ENCODE assay signal across 14 cellular contexts in genomic region chr22:22772396-22772795, GRCh38.
DNase-seq lines count a peak whose midpoint lies in the region; ATAC-seq, FAIRE-seq and TF ChIP-seq lines count a peak whose summit lies in the region.
"Had no signal": no experiment of that assay in that cellular context is flagged by ENCODE, and none has a peak within 500 bp of the region (broad histone marks: within the 10 kb centered on the region; RNA-seq: fewer than 3 reads in every experiment).

No MANE protein-coding gene starts in this region.

- ATAC-seq in K562 (peak; percentile 17), memory B cell (ENCODE audit: low read depth) (peak; percentile 45)
- ATAC-seq: HCT116 had no signal

- CTCF ChIA-PET in K562 (lab: Yijun Ruan, JAX; ENCODE audit: low intra/inter-chr PET ratio) (interaction anchor here (0.6 to 1.2 kb wide), 3 partner anchors 105 to 220 kb away, joined by 3 to 4 read pairs (median 3); no protein-coding TSS in a partner anchor), SK-N-SH (lab: Yijun Ruan, JAX) (interaction anchor here (1.0 to 3.5 kb wide), 5 partner anchors 13 to 179 kb away, joined by 3 to 32 read pairs (median 11); no protein-coding TSS in a partner anchor)

- H3K4me3 Mint-ChIP-seq in memory B cell = no peak overlapping the region
- H3K4me3 Mint-ChIP-seq in T-helper 2 cell treated with Interferon-gamma antibody and Interleukin-4, amounts not matched to agents 5 μg/mL and 100 μg/mL, for 36 hours = no peak overlapping the region

- no peak for TF ChIP-seq RAD21 in K562 (CRISPR knock-in tag; conservative IDR thresholded peaks at IDR 0.05 in 1 of 2, IDR thresholded peaks at IDR 0.05 in 1 of 2)
- no peak for TF ChIP-seq RAD21 in SK-N-SH (IDR thresholded peaks at IDR 0.05; ENCODE audit: low read length)

- H3K27ac Mint-ChIP-seq in memory B cell = no peak overlapping the region
- H3K27ac Mint-ChIP-seq in T-helper 2 cell treated with Interferon-gamma antibody and Interleukin-4, amounts not matched to agents 5 μg/mL and 100 μg/mL, for 36 hours = no peak overlapping the region

- no peak overlapping the region for H3K4me2 ChIP-seq in K562 (ENCODE audit: insufficient read depth, low read length)
- H3K4me2 ChIP-seq in SK-N-SH = no peak overlapping the region

- H3K79me2 ChIP-seq in K562 (ENCODE audit: control insufficient read depth, insufficient read depth, low read length) = no peaks in the 10 kb centered on the region
- no peaks in the 10 kb centered on the region for H3K79me2 ChIP-seq in SK-N-SH (ENCODE audit: insufficient read depth)

- peaks cover 13% of the 10 kb centered on the region for H3K27me3 Mint-ChIP-seq in memory B cell
- H3K27me3 Mint-ChIP-seq in T-helper 2 cell treated with Interferon-gamma antibody and Interleukin-4, amounts not matched to agents 5 μg/mL and 100 μg/mL, for 36 hours (ENCODE audit: low read depth) = peaks cover 13% of the 10 kb centered on the region

- H3K9me1 ChIP-seq in K562 (ENCODE audit: control insufficient read depth, insufficient read depth, low read length) = peaks cover 3% of the 10 kb centered on the region

- H4K20me1 ChIP-seq in K562 (replicated peaks; ENCODE audit: control insufficient read depth, insufficient read depth, low read length) = peaks cover 48% of the 10 kb centered on the region
- no peaks in the 10 kb centered on the region for H4K20me1 ChIP-seq in SK-N-SH (ENCODE audit: insufficient read depth)

- H3K4me1 ChIP-seq in K562 (replicated peaks in 1 of 2; ENCODE audit: control insufficient read depth in 2 of 2, insufficient read depth in 2 of 2, low read length in 2 of 2) (no peaks in the 10 kb centered on the region), SK-N-SH (ENCODE audit: control insufficient read depth in 1 of 2, insufficient read depth in 2 of 2, low read depth in 1 of 2, low read length in 1 of 2) (no peaks in the 10 kb centered on the region; a peak in 1 of 4 replicates)

- DNase-seq in K562 (ENCODE audit: extremely low read depth in 1 of 4, low spot score in 3 of 4) = no peak
- no peak for DNase-seq in memory B cell (ENCODE audit: low spot score in 2 of 2)
- no peak for DNase-seq in T-helper 2 cell treated with Interferon-gamma antibody and Interleukin-4, amounts not matched to agents 5 μg/mL and 100 μg/mL, for 36 hours (ENCODE audit: low spot score)
- no peak for DNase-seq in NCI-H526 treated with DMSO at 0.1 percent for 48 hours (lab: John Stamatoyannopoulos, UW)
- DNase-seq in SK-N-SH = no peak
- DNase-seq in COR-L47 (lab: John Stamatoyannopoulos, UW) = no peak
- DNase-seq: DMS53, NCI-H1436, NCI-H2029 treated with DMSO at 0.1 percent for 48 hours, NCI-H510A treated with DMSO at 0.1 percent for 48 hours, Right ventricle myocardium superior had no signal

- H3K9me3 ChIP-seq in K562 (replicated peaks; ENCODE audit: control insufficient read depth, insufficient read depth, low read depth, low read length) = no peaks in the 10 kb centered on the region
- H3K9me3 ChIP-seq in SK-N-SH = no peaks in the 10 kb centered on the region
- H3K9me3 ChIP-seq: Peyer's patch had no signal

- under 1% methylated on average over 9 of the region's 9 CpGs for WGBS in K562 (ENCODE audit: insufficient coverage, low coverage, missing lambda C conversion rate)
- 8% methylated on average over 5 of the region's 9 CpGs for WGBS in SK-N-SH (ENCODE audit: low lambda C conversion rate)

- no peaks in the 10 kb centered on the region for H3K36me3 Mint-ChIP-seq in memory B cell
- H3K36me3 Mint-ChIP-seq in T-helper 2 cell treated with Interferon-gamma antibody and Interleukin-4, amounts not matched to agents 5 μg/mL and 100 μg/mL, for 36 hours (ENCODE audit: low read depth) = no peaks in the 10 kb centered on the region

- FAIRE-seq in K562 (lab: Jason Lieb, UNC) = no peak

- H3K4me1 Mint-ChIP-seq in memory B cell = peaks cover 22% of the 10 kb centered on the region
- H3K4me1 Mint-ChIP-seq in T-helper 2 cell treated with Interferon-gamma antibody and Interleukin-4, amounts not matched to agents 5 μg/mL and 100 μg/mL, for 36 hours (ENCODE audit: low read depth) = no peaks in the 10 kb centered on the region

- no TSS peak for BruUV-seq in K562 (replicated peaks; lab: Mats Ljungman, UMichigan)

- H3K27ac ChIP-seq in K562 (ENCODE audit: extremely low read depth, low read depth, low read length) (no peak overlapping the region), SK-N-SH (ENCODE audit: low read depth in 2 of 2, low read length in 1 of 2) (no peak overlapping the region)
- H3K27ac ChIP-seq: Peyer's patch had no signal

- no peaks in the 10 kb centered on the region for H3K9me2 ChIP-seq in SK-N-SH

- H3K9ac ChIP-seq in K562 (ENCODE audit: insufficient read depth in 1 of 2, low read depth in 2 of 2, low read length in 2 of 2) (0 out of 4 replicates have a peak overlapping the region, but pooled peaks of 1 of the 2 experiments have one; percentile 1), SK-N-SH (no peak overlapping the region)

- no peak for TF ChIP-seq POLR2A in K562 (conservative IDR thresholded peaks at IDR 0.05)

- no peaks in the 10 kb centered on the region for H3K36me3 ChIP-seq in K562 (ENCODE audit: control insufficient read depth, insufficient read depth, low read length)
- H3K36me3 ChIP-seq in SK-N-SH (replicated peaks in 1 of 2; ENCODE audit: control insufficient read depth in 1 of 2, insufficient read depth in 2 of 2, low read length in 1 of 2) = no peaks in the 10 kb centered on the region
- H3K36me3 ChIP-seq: Peyer's patch had no signal

- H2AFZ ChIP-seq in K562 (ENCODE audit: low read depth, low read length) (no peak overlapping the region), SK-N-SH (ENCODE audit: low read depth) (no peak overlapping the region)

- TF ChIP-seq EP300 in K562 (IDR thresholded peaks at IDR 0.05; ENCODE audit: low read length) = no peak
- TF ChIP-seq EP300 in SK-N-SH (IDR thresholded peaks at IDR 0.05; ENCODE audit: borderline replicate concordance in 1 of 2, low read depth in 1 of 2, low read length in 1 of 2) = no peak

- in situ Hi-C loops in K562 (cut with MboI) = no loop called here

- TF ChIP-seq CTCF in GM12874 (IDR thresholded peaks at IDR 0.05; ENCODE audit: insufficient read depth, low read depth, low read length) (0 out of 2 replicates have a peak, but pooled peaks have one; percentile 4), K562 (IDR thresholded peaks at IDR 0.05 in 2 of 3, conservative IDR thresholded peaks at IDR 0.05 in 1 of 3; ENCODE audit: insufficient read depth in 2 of 3, low read depth in 1 of 3, low read length in 3 of 3) (peak in 1 of 3 experiments; percentile 17; a peak in 1 of 6 replicates), SK-N-SH (IDR thresholded peaks at IDR 0.05) (no peak)

- POLR2A ChIA-PET in K562 (lab: Yijun Ruan, JAX) (interaction anchor here (0.6 to 3.3 kb wide), 15 partner anchors 8 to 160 kb away, joined by 3 to 15 read pairs (median 4); no protein-coding TSS in a partner anchor), SK-N-SH (lab: Yijun Ruan, JAX) (interaction anchor here (0.7 kb wide), 1 partner anchor 27 kb away, joined by 4 read pairs; no protein-coding TSS in a partner anchor)

- H3K27me3 ChIP-seq in K562 (ENCODE audit: control insufficient read depth in 2 of 2, insufficient read depth in 2 of 2, low read length in 2 of 2) (peaks cover 0 to 36% of the 10 kb centered on the region in 2 experiments; a peak in 2 of 5 replicates), SK-N-SH (ENCODE audit: insufficient read depth) (no peaks in the 10 kb centered on the region; the same call in 1 of the 2 replicates)
- H3K27me3 ChIP-seq: Peyer's patch had no signal

- intact Hi-C loops in K562 (cut with micrococcal nuclease) = loop anchor here (5.0 kb wide), 1 partner anchor 50 kb away; no protein-coding TSS in a partner anchor

- H3K9me3 Mint-ChIP-seq in memory B cell = no peaks in the 10 kb centered on the region
- H3K9me3 Mint-ChIP-seq in T-helper 2 cell treated with Interferon-gamma antibody and Interleukin-4, amounts not matched to agents 5 μg/mL and 100 μg/mL, for 36 hours = no peaks in the 10 kb centered on the region

- no peaks in the 10 kb centered on the region for H3F3A ChIP-seq in SK-N-SH (replicated peaks; ENCODE audit: insufficient read depth)

- H3K4me3 ChIP-seq in K562 (no peak overlapping the region), SK-N-SH (ENCODE audit: low read depth in 2 of 2, low read length in 1 of 2) (no peak overlapping the region)
- H3K4me3 ChIP-seq: Peyer's patch had no signal

TF ChIP-seq in K562, 482 proteins besides CTCF, POLR2A, EP300 and RAD21 (continues in another document):
- TF ChIP-seq FOXA1 (IDR thresholded peaks at IDR 0.05; ENCODE audit: borderline replicate concordance) = no peak
- no peak for TF ChIP-seq FOXK1 (CRISPR knock-in tag; IDR thresholded peaks at IDR 0.05; ENCODE audit: borderline replicate concordance)
- TF ChIP-seq CHD4 (IDR thresholded peaks at IDR 0.05; ENCODE audit: insufficient read depth, insufficient replicate concordance, low read depth, low read length, poor library complexity, severe bottlenecking) = no peak
- TF ChIP-seq C11orf30 (IDR thresholded peaks at IDR 0.05; ENCODE audit: low read depth) = no peak
- no peak for TF ChIP-seq ZNF197 (CRISPR knock-in tag; IDR thresholded peaks at IDR 0.05; ENCODE audit: low read depth)
- TF ChIP-seq POLR2H (tag; IDR thresholded peaks at IDR 0.05; ENCODE audit: low read depth) = no peak
- TF ChIP-seq ZNF778 (CRISPR knock-in tag; IDR thresholded peaks at IDR 0.05) = no peak

TF ChIP-seq in SK-N-SH, 30 proteins besides CTCF, POLR2A, EP300 and RAD21 (continues in another document):
- TF ChIP-seq FOSL2 (IDR thresholded peaks at IDR 0.05; ENCODE audit: borderline replicate concordance, low read depth) (no peak), USF2 (IDR thresholded peaks at IDR 0.05; ENCODE audit: borderline replicate concordance, low read depth, low read length) (no peak), FOXJ3 (CRISPR knock-in tag; IDR thresholded peaks at IDR 0.05) (no peak), CHD2 (IDR thresholded peaks at IDR 0.05; ENCODE audit: low read length, partially characterized antibody) (no peak), MEF2A (IDR thresholded peaks at IDR 0.05; ENCODE audit: borderline replicate concordance, low read depth) (no peak), JUND (IDR thresholded peaks at IDR 0.05) (no peak), SIN3A (IDR thresholded peaks at IDR 0.05; ENCODE audit: borderline replicate concordance, low read depth, low read length) (no peak)
